1 cellular context compared by ENCODE assay signal in genomic region chr2:96816127-96816835, GRCh38.
A peak's percentile ranks its signal among the peaks of the same experiment; 100 is the strongest.
TF ChIP-seq lines count a peak whose summit lies in the region.

CNNM3 (plus strand) TSS chr2:96816268; CDS start chr2:96816278, 10 bp downstream.

TF ChIP-seq in HepG2, 621 proteins besides CTCF, POLR2A, EP300 and RAD21 (continued from another document and continues in another):
- TF ChIP-seq STAT6 (CRISPR knock-in tag; IDR thresholded peaks at IDR 0.05; ENCODE audit: borderline replicate concordance) (no peak), ETV6 (CRISPR knock-in tag; conservative IDR thresholded peaks at IDR 0.05) (no peak; the same call in 1 of the 2 replicates), AKNA (CRISPR knock-in tag; IDR thresholded peaks at IDR 0.05; ENCODE audit: borderline replicate concordance) (no peak), KLF16 (CRISPR knock-in tag; IDR thresholded peaks at IDR 0.05) (peak in 1 of 2 experiments; percentile 79; a peak in 2 of 4 replicates), ZNF788 (CRISPR knock-in tag; IDR thresholded peaks at IDR 0.05; ENCODE audit: borderline replicate concordance) (no peak), ZNF160 (CRISPR knock-in tag; IDR thresholded peaks at IDR 0.05) (no peak; the same call in none of the 2 replicates), MZF1 (CRISPR knock-in tag; IDR thresholded peaks at IDR 0.05; ENCODE audit: borderline replicate concordance) (no peak), HDAC6 (IDR thresholded peaks at IDR 0.05; ENCODE audit: low read depth, low read length) (no peak), NFE2L1 (CRISPR knock-in tag; IDR thresholded peaks at IDR 0.05; ENCODE audit: borderline replicate concordance) (no peak), CBFB (CRISPR knock-in tag; IDR thresholded peaks at IDR 0.05) (peak; percentile 69; the same call in 1 of the 2 replicates), ZIK1 (CRISPR knock-in tag; IDR thresholded peaks at IDR 0.05; ENCODE audit: borderline replicate concordance, low read depth) (peak; percentile 61; the same call in 1 of the 2 replicates), HHEX (CRISPR knock-in tag; IDR thresholded peaks at IDR 0.05) (no peak), MTA1 (CRISPR knock-in tag; IDR thresholded peaks at IDR 0.05; ENCODE audit: borderline replicate concordance) (no peak; the same call in 1 of the 2 replicates), DMAP1 (CRISPR knock-in tag; IDR thresholded peaks at IDR 0.05) (peak; percentile 71), SMAD3 (CRISPR knock-in tag; IDR thresholded peaks at IDR 0.05) (no peak), BORCS8-MEF2B (CRISPR knock-in tag; IDR thresholded peaks at IDR 0.05) (0 out of 2 replicates have a peak, but pooled peaks have one; percentile 62), ZNF234 (CRISPR knock-in tag; conservative IDR thresholded peaks at IDR 0.05) (no peak), MBD4 (IDR thresholded peaks at IDR 0.05; ENCODE audit: borderline replicate concordance, low read length) (no peak), ZNF224 (CRISPR knock-in tag; IDR thresholded peaks at IDR 0.05) (no peak), ZNF687 (CRISPR knock-in tag; IDR thresholded peaks at IDR 0.05) (peak; percentile 84), HMG20A (CRISPR knock-in tag; IDR thresholded peaks at IDR 0.05; ENCODE audit: borderline replicate concordance) (no peak), MXD3 (CRISPR knock-in tag; IDR thresholded peaks at IDR 0.05) (0 out of 2 replicates have a peak, but pooled peaks have one; percentile 54), SMARCE1 (IDR thresholded peaks at IDR 0.05; ENCODE audit: borderline replicate concordance) (no peak), MYPOP (CRISPR knock-in tag; IDR thresholded peaks at IDR 0.05) (peak; percentile 98), KLF6 (CRISPR knock-in tag; IDR thresholded peaks at IDR 0.05) (no peak; the same call in 1 of the 2 replicates), ZHX1 (CRISPR knock-in tag; IDR thresholded peaks at IDR 0.05; ENCODE audit: low read depth) (peak; percentile 74), ZNF20 (CRISPR knock-in tag; IDR thresholded peaks at IDR 0.05) (no peak)
- TF ChIP-seq, protein P1, sequence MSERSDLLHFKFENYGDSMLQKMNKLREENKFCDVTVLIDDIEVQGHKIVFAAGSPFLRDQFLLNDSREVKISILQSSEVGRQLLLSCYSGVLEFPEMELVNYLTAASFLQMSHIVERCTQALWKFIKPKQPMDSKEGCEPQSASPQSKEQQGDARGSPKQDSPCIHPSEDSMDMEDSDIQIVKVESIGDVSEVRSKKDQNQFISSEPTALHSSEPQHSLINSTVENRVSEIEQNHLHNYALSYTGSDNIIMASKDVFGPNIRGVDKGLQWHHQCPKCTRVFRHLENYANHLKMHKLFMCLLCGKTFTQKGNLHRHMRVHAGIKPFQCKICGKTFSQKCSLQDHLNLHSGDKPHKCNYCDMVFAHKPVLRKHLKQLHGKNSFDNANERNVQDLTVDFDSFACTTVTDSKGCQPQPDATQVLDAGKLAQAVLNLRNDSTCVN (CRISPR knock-in tag; IDR thresholded peaks at IDR 0.05; ENCODE audit: borderline replicate concordance): no peak; the same call in 1 of the 2 replicates
- TF ChIP-seq, protein P2, sequence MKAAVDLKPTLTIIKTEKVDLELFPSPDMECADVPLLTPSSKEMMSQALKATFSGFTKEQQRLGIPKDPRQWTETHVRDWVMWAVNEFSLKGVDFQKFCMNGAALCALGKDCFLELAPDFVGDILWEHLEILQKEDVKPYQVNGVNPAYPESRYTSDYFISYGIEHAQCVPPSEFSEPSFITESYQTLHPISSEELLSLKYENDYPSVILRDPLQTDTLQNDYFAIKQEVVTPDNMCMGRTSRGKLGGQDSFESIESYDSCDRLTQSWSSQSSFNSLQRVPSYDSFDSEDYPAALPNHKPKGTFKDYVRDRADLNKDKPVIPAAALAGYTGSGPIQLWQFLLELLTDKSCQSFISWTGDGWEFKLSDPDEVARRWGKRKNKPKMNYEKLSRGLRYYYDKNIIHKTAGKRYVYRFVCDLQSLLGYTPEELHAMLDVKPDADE (CRISPR knock-in tag; IDR thresholded peaks at IDR 0.05): peak; percentile 59; the same call in 1 of the 2 replicates
- TF ChIP-seq, protein P3, sequence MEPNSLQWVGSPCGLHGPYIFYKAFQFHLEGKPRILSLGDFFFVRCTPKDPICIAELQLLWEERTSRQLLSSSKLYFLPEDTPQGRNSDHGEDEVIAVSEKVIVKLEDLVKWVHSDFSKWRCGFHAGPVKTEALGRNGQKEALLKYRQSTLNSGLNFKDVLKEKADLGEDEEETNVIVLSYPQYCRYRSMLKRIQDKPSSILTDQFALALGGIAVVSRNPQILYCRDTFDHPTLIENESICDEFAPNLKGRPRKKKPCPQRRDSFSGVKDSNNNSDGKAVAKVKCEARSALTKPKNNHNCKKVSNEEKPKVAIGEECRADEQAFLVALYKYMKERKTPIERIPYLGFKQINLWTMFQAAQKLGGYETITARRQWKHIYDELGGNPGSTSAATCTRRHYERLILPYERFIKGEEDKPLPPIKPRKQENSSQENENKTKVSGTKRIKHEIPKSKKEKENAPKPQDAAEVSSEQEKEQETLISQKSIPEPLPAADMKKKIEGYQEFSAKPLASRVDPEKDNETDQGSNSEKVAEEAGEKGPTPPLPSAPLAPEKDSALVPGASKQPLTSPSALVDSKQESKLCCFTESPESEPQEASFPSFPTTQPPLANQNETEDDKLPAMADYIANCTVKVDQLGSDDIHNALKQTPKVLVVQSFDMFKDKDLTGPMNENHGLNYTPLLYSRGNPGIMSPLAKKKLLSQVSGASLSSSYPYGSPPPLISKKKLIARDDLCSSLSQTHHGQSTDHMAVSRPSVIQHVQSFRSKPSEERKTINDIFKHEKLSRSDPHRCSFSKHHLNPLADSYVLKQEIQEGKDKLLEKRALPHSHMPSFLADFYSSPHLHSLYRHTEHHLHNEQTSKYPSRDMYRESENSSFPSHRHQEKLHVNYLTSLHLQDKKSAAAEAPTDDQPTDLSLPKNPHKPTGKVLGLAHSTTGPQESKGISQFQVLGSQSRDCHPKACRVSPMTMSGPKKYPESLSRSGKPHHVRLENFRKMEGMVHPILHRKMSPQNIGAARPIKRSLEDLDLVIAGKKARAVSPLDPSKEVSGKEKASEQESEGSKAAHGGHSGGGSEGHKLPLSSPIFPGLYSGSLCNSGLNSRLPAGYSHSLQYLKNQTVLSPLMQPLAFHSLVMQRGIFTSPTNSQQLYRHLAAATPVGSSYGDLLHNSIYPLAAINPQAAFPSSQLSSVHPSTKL (CRISPR knock-in tag; IDR thresholded peaks at IDR 0.05): peak; percentile 44; the same call in 1 of the 2 replicates
- TF ChIP-seq, protein P4, sequence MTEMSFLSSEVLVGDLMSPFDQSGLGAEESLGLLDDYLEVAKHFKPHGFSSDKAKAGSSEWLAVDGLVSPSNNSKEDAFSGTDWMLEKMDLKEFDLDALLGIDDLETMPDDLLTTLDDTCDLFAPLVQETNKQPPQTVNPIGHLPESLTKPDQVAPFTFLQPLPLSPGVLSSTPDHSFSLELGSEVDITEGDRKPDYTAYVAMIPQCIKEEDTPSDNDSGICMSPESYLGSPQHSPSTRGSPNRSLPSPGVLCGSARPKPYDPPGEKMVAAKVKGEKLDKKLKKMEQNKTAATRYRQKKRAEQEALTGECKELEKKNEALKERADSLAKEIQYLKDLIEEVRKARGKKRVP (CRISPR knock-in tag; IDR thresholded peaks at IDR 0.05): no peak; a peak in 1 of 4 replicates
